In genomic region chr3:171011536-171012336, GRCh38 we compare ENCODE assay signal across 3 cellular contexts.
A peak's percentile ranks its signal among the peaks of the same experiment; 100 is the strongest.
TF ChIP-seq lines count a peak whose summit lies in the region.

No MANE protein-coding gene starts in this region.

TF ChIP-seq in A549, 52 proteins besides CTCF, POLR2A, EP300 and RAD21:
- TF ChIP-seq MAFK (IDR thresholded peaks at IDR 0.05; ENCODE audit: partially characterized antibody) (peak; percentile 79), EHF (CRISPR knock-in tag; IDR thresholded peaks at IDR 0.05) (no peak), CBX2 (IDR thresholded peaks at IDR 0.05; ENCODE audit: borderline replicate concordance, low read depth) (no peak), FOSB (CRISPR knock-in tag; IDR thresholded peaks at IDR 0.05) (no peak)

TF ChIP-seq in IMR-90, 13 proteins besides CTCF, POLR2A, EP300 and RAD21:
- peak; percentile 76 for TF ChIP-seq MAFK (IDR thresholded peaks at IDR 0.05; ENCODE audit: low read depth, low read length)
- TF ChIP-seq SMC3 (IDR thresholded peaks at IDR 0.05; ENCODE audit: low read depth, low read length): no peak

TF ChIP-seq in SK-N-SH, 30 proteins besides CTCF, POLR2A, EP300 and RAD21:
- TF ChIP-seq TCF12 (IDR thresholded peaks at IDR 0.05): no peak
- no peak for TF ChIP-seq RCOR1 (IDR thresholded peaks at IDR 0.05; ENCODE audit: low read length)
- TF ChIP-seq USF2 (IDR thresholded peaks at IDR 0.05; ENCODE audit: borderline replicate concordance, low read depth, low read length): no peak
- TF ChIP-seq FOXJ3 (CRISPR knock-in tag; IDR thresholded peaks at IDR 0.05): no peak
- TF ChIP-seq RFX5 (IDR thresholded peaks at IDR 0.05; ENCODE audit: low read length): no peak
- no peak for TF ChIP-seq PBX3 (IDR thresholded peaks at IDR 0.05)
- TF ChIP-seq TEAD4 (IDR thresholded peaks at IDR 0.05; ENCODE audit: borderline replicate concordance, insufficient read depth): no peak
- TF ChIP-seq ZBTB33 (IDR thresholded peaks at IDR 0.05; ENCODE audit: borderline replicate concordance, low read depth): no peak
- no peak for TF ChIP-seq MXI1 (IDR thresholded peaks at IDR 0.05; ENCODE audit: low read depth, low read length)
- no peak for TF ChIP-seq USF1 (IDR thresholded peaks at IDR 0.05; ENCODE audit: borderline replicate concordance, low read depth)
- TF ChIP-seq NFIC (IDR thresholded peaks at IDR 0.05; ENCODE audit: borderline replicate concordance): no peak
- no peak for TF ChIP-seq SIN3A (IDR thresholded peaks at IDR 0.05; ENCODE audit: borderline replicate concordance, low read depth, low read length)
- TF ChIP-seq MEF2A (IDR thresholded peaks at IDR 0.05; ENCODE audit: borderline replicate concordance, low read depth): no peak
- TF ChIP-seq MAX (IDR thresholded peaks at IDR 0.05; ENCODE audit: low read depth): no peak
- no peak for TF ChIP-seq FOSL2 (IDR thresholded peaks at IDR 0.05; ENCODE audit: borderline replicate concordance, low read depth)
